8 cellular contexts compared by ENCODE assay signal in the genomic region with DNA sequence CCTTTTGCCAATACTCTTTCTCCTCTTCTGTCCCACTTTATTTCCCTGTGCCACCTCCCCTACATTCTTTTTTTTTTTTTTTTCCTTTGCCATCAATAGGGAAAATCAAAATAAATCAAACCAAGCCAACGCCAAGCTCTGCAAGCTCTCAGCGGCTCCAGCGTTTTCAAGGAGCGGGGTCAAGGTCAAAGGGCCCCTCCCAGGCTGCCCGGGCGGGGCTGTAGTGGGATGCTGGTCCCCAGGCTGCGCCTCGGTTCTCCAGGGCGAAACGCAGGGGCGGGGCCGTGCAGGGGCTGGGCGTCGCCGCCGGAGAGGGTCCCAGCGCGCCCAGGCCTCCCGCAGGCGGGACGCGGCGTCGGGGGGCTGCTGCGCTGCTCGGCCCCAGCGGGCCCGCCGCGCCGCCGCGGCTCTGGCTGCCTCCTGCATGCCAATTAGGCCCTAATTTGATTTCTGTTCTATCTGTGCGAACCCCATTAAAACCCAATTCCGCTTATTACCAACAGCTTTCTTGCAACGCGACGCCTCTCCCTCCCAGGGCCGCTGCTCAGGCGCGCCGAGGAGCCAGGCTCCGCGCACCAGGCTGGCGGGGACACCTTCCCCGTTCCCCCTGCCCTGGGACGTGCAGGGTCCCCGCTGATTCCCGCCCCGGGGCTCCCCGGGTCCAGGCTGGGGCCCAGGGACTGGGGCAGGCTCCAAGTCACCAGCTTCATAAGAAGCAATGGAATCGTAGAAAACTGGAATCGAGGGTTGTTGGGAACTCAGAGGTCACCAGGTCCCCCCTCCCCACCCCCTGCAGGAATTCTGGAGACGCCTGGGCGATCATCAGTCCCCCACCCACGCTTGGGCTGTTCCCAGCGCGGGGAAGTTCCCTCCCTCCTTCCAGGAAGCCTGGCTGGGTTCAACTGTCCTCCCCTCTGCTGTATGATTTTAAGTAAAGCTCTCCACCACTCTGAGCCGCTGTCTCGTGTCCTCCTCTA. TPM values are rescaled to one million over a fixed set of nuclear protein-coding genes. Genes with fewer than 3 reads are reported as not detected.
DNase-seq lines count a peak whose midpoint lies in the region; ATAC-seq and TF ChIP-seq lines count a peak whose summit lies in the region.

No MANE protein-coding gene starts in this region.

- H3K4me1 Mint-ChIP-seq in natural killer cell, result peaks cover 0 to 9% of the 10 kb centered on the region in 2 donors

- POLR2A ChIA-PET in RWPE1 (lab: Yijun Ruan, JAX; ENCODE audit: low non-redundant PET), result no interaction called here

- H3K9me3 Mint-ChIP-seq in natural killer cell, result no peaks in the 10 kb centered on the region

- no peaks in the 10 kb centered on the region for H3K36me3 Mint-ChIP-seq in natural killer cell

- no peaks in the 10 kb centered on the region for H3K36me3 ChIP-seq in aorta (ENCODE audit: control insufficient read depth in 1 of 2, insufficient read depth in 2 of 2, low read length in 1 of 2)

- no peak overlapping the region for H3K27ac Mint-ChIP-seq in natural killer cell

- peak overlapping the region; percentile 7 for H3K4me3 ChIP-seq in epithelial cell of esophagus (ENCODE audit: low read length)
- H3K4me3 ChIP-seq in aorta (ENCODE audit: low read length in 2 of 2), result peak overlapping the region; percentile 13 to 46

- H3K27me3 Mint-ChIP-seq in natural killer cell (ENCODE audit: low read depth in 2 of 2), result peaks cover 12 to 18% of the 10 kb centered on the region in 2 donors

- 4 to 5% methylated on average over 52 to 60 of the region's 60 CpGs for WGBS in aorta, 2 donors

- no peaks in the 10 kb centered on the region for H3K9me3 ChIP-seq in aorta (ENCODE audit: control insufficient read depth, low read length)

- TF ChIP-seq CTCF in RWPE1 (conservative IDR thresholded peaks at IDR 0.05; ENCODE audit: low read depth) (no peak), epithelial cell of esophagus (IDR thresholded peaks at IDR 0.05; ENCODE audit: insufficient read depth, low read depth, low read length, missing control alignments) (no peak), natural killer cell (IDR thresholded peaks at IDR 0.05) (no peak)

- intact Hi-C loops in natural killer cell (cut with micrococcal nuclease) (no loop called here), aorta (cut with DNase I) (no loop called here)

- no peaks in the 10 kb centered on the region for H3K27me3 ChIP-seq in aorta (ENCODE audit: control insufficient read depth in 1 of 2, insufficient read depth in 2 of 2, low read length in 1 of 2)

- H3K27ac ChIP-seq in RWPE1, result peak overlapping the region; percentile 70
- H3K27ac ChIP-seq in aorta (ENCODE audit: low read depth in 1 of 2, low read length in 2 of 2), result no peak overlapping the region

- no peaks in the 10 kb centered on the region for H3K4me1 ChIP-seq in aorta (ENCODE audit: control insufficient read depth in 1 of 2, insufficient read depth in 2 of 2, low read length in 2 of 2)

- peak overlapping the region; percentile 37 for H3K4me3 Mint-ChIP-seq in natural killer cell

- DNase-seq in RWPE1 (ENCODE audit: low spot score) (no peak), epithelial cell of esophagus (ENCODE audit: low read depth) (no peak), natural killer cell (no peak), aorta (peak; percentile 55 to 83), Ammon's horn (ENCODE audit: low spot score) (no peak)
- no peak for DNase-seq in activated CD4-positive, CD25-positive, alpha-beta regulatory T cell treated with anti-CD3 and anti-CD28 coated beads, Interleukin-2, amount 50 U/mL, for 72 hours

- ATAC-seq in GM19372 (IDR thresholded peaks at IDR 0.05; ENCODE audit: low read depth, unreplicated experiment) (peak; percentile 77), natural killer cell (peak in 2 of 3 donors; percentile 37 to 42), aorta (ENCODE audit: low FRiP score) (peak; percentile 45), HG03439 (IDR thresholded peaks at IDR 0.05; ENCODE audit: unreplicated experiment) (no peak)

- CTCF ChIA-PET in RWPE1 (lab: Yijun Ruan, JAX), result interaction anchor here (0.6 to 1.0 kb wide), 2 partner anchors 41 to 53 kb away, joined by 3 read pairs; no protein-coding TSS in a partner anchor

RNA-seq across cellular contexts. Expression of a gene that starts 50.7 kb away (rescaled TPM):
- total RNA-seq in natural killer cell (1 to 10 TPM; 1.5 to 3.7 (median 3.3) TPM), aorta (1 to 10 TPM; 1.0 to 3.1 TPM)
- 1 to 10 TPM; 2.3 to 3.5 TPM for polyA plus RNA-seq in aorta

Comparison
In these comparisons a context has a peak if more than half of its experiments do, and no peak if none do; other contexts are left out.
1. DNase-seq: peak in aorta (2 of 2); none in RWPE1 (single experiment), epithelial cell of esophagus (single experiment), natural killer cell (single experiment), Ammon's horn (single experiment) and activated CD4-positive, CD25-positive, alpha-beta regulatory T cell treated with anti-CD3 and anti-CD28 coated beads, Interleukin-2, amount 50 U/mL, for 72 hours (single experiment).